ENCODE assay signal across 8 cellular contexts in genomic region chr6:2876210-2877056, GRCh38. TPM values are rescaled to one million over a fixed set of nuclear protein-coding genes. Genes with fewer than 3 reads are reported as not detected.
A peak's percentile ranks its signal among the peaks of the same experiment; 100 is the strongest.
DNase-seq lines count a peak whose midpoint lies in the region; TF ChIP-seq lines count a peak whose summit lies in the region.

No MANE protein-coding gene starts in this region.

- peaks cover 13% of the 10 kb centered on the region for H3K4me1 ChIP-seq in iPS DF 6.9 (ENCODE audit: control insufficient read depth, insufficient read depth, low read length)

- H3K4me1 Mint-ChIP-seq in activated CD4-positive, alpha-beta T cell treated with anti-CD3 and anti-CD28 coated beads, Interleukin-2, amount 10 ng/mL, durations not matched to agents 24 days and 14 days = peaks cover 77% of the 10 kb centered on the region
- H3K4me1 Mint-ChIP-seq in brain = peaks cover 21% of the 10 kb centered on the region

- WGBS in iPS DF 6.9 (ENCODE audit: insufficient coverage, insufficient read length) = no CpG with 5 or more reads among the region's 25 CpGs

- peak overlapping the region; percentile 86 for H3K4me3 Mint-ChIP-seq in activated CD4-positive, alpha-beta T cell treated with anti-CD3 and anti-CD28 coated beads, Interleukin-2, amount 10 ng/mL, durations not matched to agents 24 days and 14 days
- peak overlapping the region; percentile 65 to 83 (median 79) for H3K4me3 Mint-ChIP-seq in brain

- H3K27me3 Mint-ChIP-seq in activated CD4-positive, alpha-beta T cell treated with anti-CD3 and anti-CD28 coated beads, Interleukin-2, amount 10 ng/mL, durations not matched to agents 24 days and 14 days = no peaks in the 10 kb centered on the region
- H3K27me3 Mint-ChIP-seq in brain = peaks cover 70% of the 10 kb centered on the region

- TF ChIP-seq CTCF in brain (conservative IDR thresholded peaks at IDR 0.05) = no peak
- TF ChIP-seq CTCF in retinal pigment epithelial cell (conservative IDR thresholded peaks at IDR 0.05; ENCODE audit: low read depth, low read length) = no peak

- H3K9me3 Mint-ChIP-seq in activated CD4-positive, alpha-beta T cell treated with anti-CD3 and anti-CD28 coated beads, Interleukin-2, amount 10 ng/mL, durations not matched to agents 24 days and 14 days = peaks cover 6% of the 10 kb centered on the region
- H3K9me3 Mint-ChIP-seq in brain = peaks cover 20 to 32% (median 21%) of the 10 kb centered on the region in 5 experiments

- intact Hi-C loops in activated CD4-positive, alpha-beta T cell treated with anti-CD3 and anti-CD28 coated beads, Interleukin-2, amount 10 ng/mL, durations not matched to agents 24 days and 14 days (cut with micrococcal nuclease) = loop anchor here (1.0 kb wide), 2 partner anchors 15 to 19 kb away; no protein-coding TSS in a partner anchor

- peaks cover 7% of the 10 kb centered on the region for H3K36me3 Mint-ChIP-seq in activated CD4-positive, alpha-beta T cell treated with anti-CD3 and anti-CD28 coated beads, Interleukin-2, amount 10 ng/mL, durations not matched to agents 24 days and 14 days (ENCODE audit: low read depth)
- H3K36me3 Mint-ChIP-seq in brain = no peaks in the 10 kb centered on the region

- H3K27me3 ChIP-seq in MG63 (no peaks in the 10 kb centered on the region), iPS DF 6.9 (ENCODE audit: control insufficient read depth, insufficient read depth, low read length) (no peaks in the 10 kb centered on the region)

- H3K27ac ChIP-seq in iPS DF 6.9 (ENCODE audit: low read length) = no peak overlapping the region

- H3K36me3 ChIP-seq in MG63 = no peaks in the 10 kb centered on the region
- H3K36me3 ChIP-seq in iPS DF 6.9 (ENCODE audit: control insufficient read depth, insufficient read depth, low read length) = no peaks in the 10 kb centered on the region

- H3K9me3 ChIP-seq in MG63 (no peaks in the 10 kb centered on the region), iPS DF 6.9 (ENCODE audit: control insufficient read depth, insufficient read depth, low read length) (no peaks in the 10 kb centered on the region)

- peak; percentile 74 for DNase-seq in activated CD4-positive, alpha-beta T cell treated with anti-CD3 and anti-CD28 coated beads, Interleukin-2, amount 10 ng/mL, durations not matched to agents 24 days and 14 days
- no peak for DNase-seq in activated CD4-positive, alpha-beta T cell treated with anti-CD3 and anti-CD28 coated beads for 48 hours
- DNase-seq in MG63 (peak; percentile 17), iPS DF 6.9 (ENCODE audit: low read depth, low spot score) (no peak), retinal pigment epithelial cell (ENCODE audit: low read depth) (peak; percentile 96), OCI-M2 (lab: John Stamatoyannopoulos, UW; ENCODE audit: unreplicated experiment) (no peak), NCI-H1105 (lab: John Stamatoyannopoulos, UW) (no peak)

- H3K27ac Mint-ChIP-seq in activated CD4-positive, alpha-beta T cell treated with anti-CD3 and anti-CD28 coated beads, Interleukin-2, amount 10 ng/mL, durations not matched to agents 24 days and 14 days = peak overlapping the region; percentile 97
- H3K27ac Mint-ChIP-seq in brain = peak overlapping the region in 3 of 5 experiments; percentile 58 to 84 (median 78)

- H3K4me3 ChIP-seq in MG63 (no peak overlapping the region), iPS DF 6.9 (ENCODE audit: low read length) (peak overlapping the region; percentile 15; the same call in 1 of the 2 replicates), retinal pigment epithelial cell (ENCODE audit: low read length) (peak overlapping the region; percentile 14)

RNA-seq across cellular contexts. Expression of gene SERPINB9, which starts 26.7 kb away (rescaled TPM):
- total RNA-seq in activated CD4-positive, alpha-beta T cell treated with anti-CD3 and anti-CD28 coated beads, Interleukin-2, amount 10 ng/mL, durations not matched to agents 24 days and 14 days = 81.3 and 83.8 TPM in 2 replicates
- total RNA-seq in MG63 (2014; rRNA removed; shearing (Covaris generic); ENCODE audit: low replicate concordance) = not detected in 2 replicates
- polyA plus RNA-seq in brain (ENCODE audit: insufficient read depth, low read depth, low replicate concordance) = 2.4 TPM

RNA-seq across cellular contexts. Expression of gene SERPINB1, which starts 34.8 kb away (rescaled TPM):
- total RNA-seq in activated CD4-positive, alpha-beta T cell treated with anti-CD3 and anti-CD28 coated beads, Interleukin-2, amount 10 ng/mL, durations not matched to agents 24 days and 14 days = 76.1 and 79.9 TPM in 2 replicates
- total RNA-seq in MG63 (2014; rRNA removed; shearing (Covaris generic); ENCODE audit: low replicate concordance) = 8.8 and 12.0 TPM in 2 replicates
- 14.8 TPM for polyA plus RNA-seq in brain (ENCODE audit: insufficient read depth, low read depth, low replicate concordance)

Comparison
In these comparisons a context has a peak if more than half of its experiments do, and no peak if none do; other contexts are left out.
1. DNase-seq: peak in activated CD4-positive, alpha-beta T cell treated with anti-CD3 and anti-CD28 coated beads, Interleukin-2, amount 10 ng/mL, durations not matched to agents 24 days and 14 days (single experiment), MG63 (single experiment) and retinal pigment epithelial cell (single experiment); none in activated CD4-positive, alpha-beta T cell treated with anti-CD3 and anti-CD28 coated beads for 48 hours (single experiment), iPS DF 6.9 (single experiment), OCI-M2 (single experiment) and NCI-H1105 (single experiment).
2. RNA of gene SERPINB9, which starts 26.7 kb away (total RNA-seq): 81.3 to 83.8 TPM in activated CD4-positive, alpha-beta T cell treated with anti-CD3 and anti-CD28 coated beads, Interleukin-2, amount 10 ng/mL, durations not matched to agents 24 days and 14 days; not detected in MG63; every median in the first group is over 10 times any median in the second.